39 cellular contexts compared by ENCODE assay signal in the genomic region with DNA sequence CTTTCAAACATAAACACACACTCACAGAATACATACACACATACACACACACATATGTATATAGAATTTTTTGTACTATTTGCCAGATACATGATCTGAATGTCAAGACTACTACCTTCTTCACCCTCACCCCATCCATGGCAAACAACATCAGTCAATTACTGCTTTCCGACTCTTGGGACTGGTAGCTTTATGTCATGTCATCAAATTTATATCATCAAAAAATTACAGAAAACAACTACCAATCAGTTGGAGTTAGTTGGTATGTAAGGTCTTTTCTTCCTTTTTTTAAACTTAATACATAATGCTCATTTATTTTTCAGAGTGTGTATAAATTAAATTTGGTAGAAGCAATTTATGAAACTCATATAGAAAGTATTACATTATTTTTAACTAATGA.
"Had no signal": no experiment of that assay in that cellular context is flagged by ENCODE, and none has a peak within 500 bp of the region (broad histone marks: within the 10 kb centered on the region; RNA-seq: fewer than 3 reads in every experiment).

No MANE protein-coding gene starts in this region.

- H3K4me3 ChIP-seq: ascending aorta, cardiac muscle cell had no signal

- H3K4me3 Mint-ChIP-seq: activated CD4-positive, alpha-beta memory T cell treated with anti-CD3 and anti-CD28 coated beads, Interleukin-2, amount 10 ng/mL, durations not matched to agents 7 days and 5 days; activated CD4-positive, alpha-beta T cell treated with anti-CD3 and anti-CD28 coated beads for 36 hours; activated CD4-positive, alpha-beta T cell treated with anti-CD3 and anti-CD28 coated beads, Interleukin-2, amount 10 ng/mL, durations not matched to agents 7 days and 5 days; activated CD8-positive, alpha-beta memory T cell treated with anti-CD3 and anti-CD28 coated beads, Interleukin-2, amount 10 ng/mL, durations not matched to agents 7 days and 5 days; activated CD8-positive, alpha-beta T cell treated with anti-CD3 and anti-CD28 coated beads, Interleukin-2, amount 10 ng/mL, durations not matched to agents 7 days and 5 days; activated naive CD4-positive, alpha-beta T cell treated with anti-CD3 and anti-CD28 coated beads, Interleukin-2, amount 10 ng/mL, durations not matched to agents 7 days and 5 days; activated naive CD4-positive, alpha-beta T cell treated with anti-CD3 and anti-CD28 coated beads, Interleukin-2, amount 50 U/mL, for 24 hours; activated naive CD8-positive, alpha-beta T cell; activated naive CD8-positive, alpha-beta T cell treated with anti-CD3 and anti-CD28 coated beads, Interleukin-2, amount 10 ng/mL, durations not matched to agents 7 days and 5 days; activated naive CD8-positive, alpha-beta T cell treated with anti-CD3 and anti-CD28 coated beads, Interleukin-2, amount 50 U/mL, for 24 hours; activated T-cell treated with anti-CD3 and anti-CD28 coated beads, Interleukin-2, amount 50 U/mL, for 24 hours; brain; central memory CD8-positive, alpha-beta T cell; T-helper 1 cell treated with Interleukin-12 subunit alpha and Interleukin-12 subunit beta and Interleukin-4 antibody, amounts not matched to agents 30 μg/mL and 1 μg/mL, for 36 hours; T-helper 2 cell treated with Interferon-gamma antibody and Interleukin-4, amounts not matched to agents 5 μg/mL and 100 μg/mL, for 36 hours; WTC11 had no signal

- H3K4me1 ChIP-seq: ascending aorta had no signal

- H3K27me3 ChIP-seq: ascending aorta, cardiac muscle cell had no signal

- DNase-seq: activated CD4-positive, alpha-beta memory T cell treated with anti-CD3 and anti-CD28 coated beads, Interleukin-2, amount 10 ng/mL, durations not matched to agents 7 days and 5 days; activated CD4-positive, alpha-beta T cell treated with anti-CD3 and anti-CD28 coated beads for 1 hour; activated CD4-positive, alpha-beta T cell treated with anti-CD3 and anti-CD28 coated beads for 36 hours; activated CD4-positive, alpha-beta T cell treated with anti-CD3 and anti-CD28 coated beads for 48 hours; activated CD4-positive, alpha-beta T cell treated with anti-CD3 and anti-CD28 coated beads, Interleukin-2, amount 10 ng/mL, durations not matched to agents 7 days and 5 days; activated CD4-positive, alpha-beta T cell treated with anti-CD3 and anti-CD28 coated beads, Interleukin-2, amount 50 U/mL, for 48 hours; activated CD4-positive, CD25-positive, alpha-beta regulatory T cell; activated CD8-positive, alpha-beta memory T cell treated with anti-CD3 and anti-CD28 coated beads for 24 hours; activated CD8-positive, alpha-beta memory T cell treated with anti-CD3 and anti-CD28 coated beads, Interleukin-2, amount 10 ng/mL, durations not matched to agents 7 days and 5 days; activated CD8-positive, alpha-beta memory T cell treated with anti-CD3 and anti-CD28 coated beads, Interleukin-2, amount 50 U/mL, for 48 hours; activated CD8-positive, alpha-beta T cell treated with anti-CD3 and anti-CD28 coated beads, Interleukin-2, amount 10 ng/mL, durations not matched to agents 7 days and 5 days; activated effector memory CD4-positive, alpha-beta T cell treated with Interleukin-2 at 50 U/mL for 16 hours; activated gamma-delta T cell; activated naive CD4-positive, alpha-beta T cell treated with anti-CD3 and anti-CD28 coated beads, Interleukin-2, amount 10 ng/mL, durations not matched to agents 7 days and 5 days; activated naive CD4-positive, alpha-beta T cell treated with Interleukin-2 at 50 U/mL for 16 hours; activated naive CD8-positive, alpha-beta T cell treated with anti-CD3 and anti-CD28 coated beads, Interleukin-2, amount 10 ng/mL, durations not matched to agents 7 days and 5 days; activated naive CD8-positive, alpha-beta T cell treated with anti-CD3 and anti-CD28 coated beads, Interleukin-2, amount 50 U/mL, for 24 hours; activated T-cell treated with anti-CD3 and anti-CD28 coated beads, Interleukin-2, amount 50 U/mL, for 24 hours; activated T-cell treated with anti-CD3 and anti-CD28 coated beads, Interleukin-2, amount 50 U/mL, for 48 hours; amygdala; anterior cingulate cortex; caudate nucleus; cerebellar nuclear complex; T-helper 2 cell; T-helper 9 cell; WERI-Rb-1 had no signal

- H3K9me3 Mint-ChIP-seq: activated CD4-positive, alpha-beta memory T cell treated with anti-CD3 and anti-CD28 coated beads, Interleukin-2, amount 10 ng/mL, durations not matched to agents 7 days and 5 days; activated naive CD4-positive, alpha-beta T cell treated with anti-CD3 and anti-CD28 coated beads, Interleukin-2, amount 50 U/mL, for 24 hours; activated naive CD8-positive, alpha-beta T cell treated with anti-CD3 and anti-CD28 coated beads, Interleukin-2, amount 50 U/mL, for 24 hours; activated T-cell treated with anti-CD3 and anti-CD28 coated beads, Interleukin-2, amount 50 U/mL, for 24 hours; activated T-helper 2 cell treated with anti-CD3 and anti-CD28 coated beads, Interferon-gamma antibody, Interleukin-2, Interleukin-4, amounts not matched to agents 10 μg/mL and 5 μg/mL and 100 μg/mL, durations not matched to agents 14 hours and 24 hours and 36 hours; central memory CD8-positive, alpha-beta T cell; T-helper 2 cell treated with Interferon-gamma antibody and Interleukin-4, amounts not matched to agents 5 μg/mL and 100 μg/mL, for 36 hours had no signal

- FAIRE-seq: bronchial epithelial cell, TTC549 had no signal

- H3K9me3 ChIP-seq: ascending aorta had no signal

- H3K27ac ChIP-seq: ascending aorta, cardiac muscle cell, WERI-Rb-1 had no signal

- H3K27me3 Mint-ChIP-seq: activated naive CD4-positive, alpha-beta T cell treated with anti-CD3 and anti-CD28 coated beads, Interleukin-2, amount 10 ng/mL, durations not matched to agents 7 days and 5 days had no signal

- H3K36me3 Mint-ChIP-seq: activated CD8-positive, alpha-beta memory T cell treated with anti-CD3 and anti-CD28 coated beads, Interleukin-2, amount 10 ng/mL, durations not matched to agents 7 days and 5 days; activated naive CD4-positive, alpha-beta T cell treated with anti-CD3 and anti-CD28 coated beads, Interleukin-2, amount 10 ng/mL, durations not matched to agents 7 days and 5 days; activated naive CD4-positive, alpha-beta T cell treated with anti-CD3 and anti-CD28 coated beads, Interleukin-2, amount 50 U/mL, for 24 hours; activated naive CD8-positive, alpha-beta T cell; activated naive CD8-positive, alpha-beta T cell treated with anti-CD3 and anti-CD28 coated beads, Interleukin-2, amount 10 ng/mL, durations not matched to agents 7 days and 5 days; brain had no signal

- H3K36me3 ChIP-seq: ascending aorta, cardiac muscle cell, WERI-Rb-1 had no signal

- ATAC-seq: activated CD4-positive, alpha-beta T cell treated with anti-CD3 and anti-CD28 coated beads for 36 hours; activated CD4-positive, CD25-positive, alpha-beta regulatory T cell treated with anti-CD3 and anti-CD28 coated beads, Interleukin-2, amount 50 U/mL, for 24 hours; activated CD8-positive, alpha-beta memory T cell treated with anti-CD3 and anti-CD28 coated beads, Interleukin-2, amount 10 ng/mL, durations not matched to agents 7 days and 5 days; activated CD8-positive, alpha-beta T cell treated with anti-CD3 and anti-CD28 coated beads, Interleukin-2, amount 10 ng/mL, durations not matched to agents 7 days and 5 days; activated naive CD8-positive, alpha-beta T cell treated with anti-CD3 and anti-CD28 coated beads, Interleukin-2, amount 50 U/mL, for 24 hours; WTC11 had no signal

- H3K4me1 Mint-ChIP-seq: activated CD4-positive, alpha-beta memory T cell treated with anti-CD3 and anti-CD28 coated beads, Interleukin-2, amount 10 ng/mL, durations not matched to agents 7 days and 5 days; activated CD4-positive, alpha-beta T cell treated with anti-CD3 and anti-CD28 coated beads, Interleukin-2, amount 10 ng/mL, durations not matched to agents 7 days and 5 days; activated CD8-positive, alpha-beta memory T cell treated with anti-CD3 and anti-CD28 coated beads, Interleukin-2, amount 10 ng/mL, durations not matched to agents 7 days and 5 days; activated naive CD4-positive, alpha-beta T cell treated with anti-CD3 and anti-CD28 coated beads, Interleukin-2, amount 10 ng/mL, durations not matched to agents 7 days and 5 days; activated naive CD4-positive, alpha-beta T cell treated with anti-CD3 and anti-CD28 coated beads, Interleukin-2, amount 50 U/mL, for 24 hours; activated naive CD8-positive, alpha-beta T cell treated with anti-CD3 and anti-CD28 coated beads, Interleukin-2, amount 10 ng/mL, durations not matched to agents 7 days and 5 days; central memory CD8-positive, alpha-beta T cell had no signal

- H3K27ac Mint-ChIP-seq: activated CD4-positive, alpha-beta memory T cell treated with anti-CD3 and anti-CD28 coated beads, Interleukin-2, amount 10 ng/mL, durations not matched to agents 7 days and 5 days; activated CD4-positive, alpha-beta T cell treated with anti-CD3 and anti-CD28 coated beads for 36 hours; activated CD4-positive, alpha-beta T cell treated with anti-CD3 and anti-CD28 coated beads, Interleukin-2, amount 10 ng/mL, durations not matched to agents 7 days and 5 days; activated CD8-positive, alpha-beta memory T cell treated with anti-CD3 and anti-CD28 coated beads, Interleukin-2, amount 10 ng/mL, durations not matched to agents 7 days and 5 days; activated CD8-positive, alpha-beta T cell treated with anti-CD3 and anti-CD28 coated beads, Interleukin-2, amount 10 ng/mL, durations not matched to agents 7 days and 5 days; activated naive CD4-positive, alpha-beta T cell treated with anti-CD3 and anti-CD28 coated beads, Interleukin-2, amount 10 ng/mL, durations not matched to agents 7 days and 5 days; activated naive CD4-positive, alpha-beta T cell treated with anti-CD3 and anti-CD28 coated beads, Interleukin-2, amount 50 U/mL, for 24 hours; activated naive CD8-positive, alpha-beta T cell; activated naive CD8-positive, alpha-beta T cell treated with anti-CD3 and anti-CD28 coated beads, Interleukin-2, amount 10 ng/mL, durations not matched to agents 7 days and 5 days; activated naive CD8-positive, alpha-beta T cell treated with anti-CD3 and anti-CD28 coated beads, Interleukin-2, amount 50 U/mL, for 24 hours; activated T-cell treated with anti-CD3 and anti-CD28 coated beads, Interleukin-2, amount 50 U/mL, for 24 hours; activated T-helper 2 cell treated with anti-CD3 and anti-CD28 coated beads, Interferon-gamma antibody, Interleukin-2, Interleukin-4, amounts not matched to agents 10 μg/mL and 5 μg/mL and 100 μg/mL, durations not matched to agents 14 hours and 24 hours and 36 hours; brain; T-helper 1 cell treated with Interleukin-12 subunit alpha and Interleukin-12 subunit beta and Interleukin-4 antibody, amounts not matched to agents 30 μg/mL and 1 μg/mL, for 36 hours; T-helper 2 cell treated with Interferon-gamma antibody and Interleukin-4, amounts not matched to agents 5 μg/mL and 100 μg/mL, for 36 hours; WTC11 had no signal
